1 cellular context compared by ENCODE assay signal in the genomic region with DNA sequence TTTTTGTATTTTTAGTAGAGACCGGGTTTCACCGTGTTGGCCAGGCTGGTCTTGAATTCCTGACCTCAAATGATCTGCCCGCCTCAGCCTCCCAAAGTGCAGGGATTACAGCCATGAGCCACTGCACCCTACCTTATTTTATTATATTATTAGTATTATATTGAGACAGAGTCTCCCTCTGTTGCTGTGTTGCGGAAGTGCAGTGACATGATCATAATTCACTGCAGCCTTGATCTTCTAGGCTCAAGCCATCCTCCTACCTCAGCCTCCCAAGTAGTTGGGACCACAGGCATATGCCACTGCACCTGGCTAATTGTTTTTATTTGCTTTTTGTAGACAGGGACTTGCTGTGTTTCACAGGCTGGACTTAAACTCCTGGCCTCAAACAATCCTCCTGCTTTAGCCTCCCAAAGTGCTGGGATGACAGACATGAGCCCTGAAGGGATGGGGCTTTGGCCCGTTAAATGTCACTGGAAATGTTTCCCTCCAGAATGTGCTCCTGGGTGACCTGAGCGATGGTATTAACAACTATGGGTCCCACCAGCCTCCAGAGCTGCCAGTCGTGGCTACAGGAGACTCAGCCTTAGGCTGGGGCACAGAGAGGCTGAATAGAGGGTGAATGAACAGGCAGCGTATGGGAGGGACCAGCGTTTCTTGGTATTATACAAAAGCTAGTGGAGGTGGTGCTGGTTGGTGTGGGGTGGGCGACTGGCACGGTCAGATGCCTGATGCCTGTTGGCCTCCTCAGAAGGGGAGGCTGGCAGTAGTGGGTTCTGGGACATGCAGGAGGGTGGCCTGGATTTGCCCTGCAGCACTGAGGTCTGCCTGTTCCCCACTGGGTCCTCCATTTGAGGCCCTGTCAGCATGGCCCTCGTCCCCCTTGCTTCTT.
A peak's percentile ranks its signal among the peaks of the same experiment; 100 is the strongest.
TF ChIP-seq lines count a peak whose summit lies in the region.

No MANE protein-coding gene starts in this region.

TF ChIP-seq in K562, 482 proteins besides CTCF, POLR2A, EP300 and RAD21 (continued from another document):
- TF ChIP-seq, protein P1, sequence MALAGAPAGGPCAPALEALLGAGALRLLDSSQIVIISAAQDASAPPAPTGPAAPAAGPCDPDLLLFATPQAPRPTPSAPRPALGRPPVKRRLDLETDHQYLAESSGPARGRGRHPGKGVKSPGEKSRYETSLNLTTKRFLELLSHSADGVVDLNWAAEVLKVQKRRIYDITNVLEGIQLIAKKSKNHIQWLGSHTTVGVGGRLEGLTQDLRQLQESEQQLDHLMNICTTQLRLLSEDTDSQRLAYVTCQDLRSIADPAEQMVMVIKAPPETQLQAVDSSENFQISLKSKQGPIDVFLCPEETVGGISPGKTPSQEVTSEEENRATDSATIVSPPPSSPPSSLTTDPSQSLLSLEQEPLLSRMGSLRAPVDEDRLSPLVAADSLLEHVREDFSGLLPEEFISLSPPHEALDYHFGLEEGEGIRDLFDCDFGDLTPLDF (CRISPR knock-in tag; IDR thresholded peaks at IDR 0.05) = 0 out of 2 replicates have a peak, but pooled peaks have one; percentile 43
- no peak for TF ChIP-seq PML (IDR thresholded peaks at IDR 0.05; ENCODE audit: low read length)
- TF ChIP-seq RBM34 (IDR thresholded peaks at IDR 0.05; ENCODE audit: borderline replicate concordance, insufficient read depth, low read length) = no peak
- TF ChIP-seq, protein P2, sequence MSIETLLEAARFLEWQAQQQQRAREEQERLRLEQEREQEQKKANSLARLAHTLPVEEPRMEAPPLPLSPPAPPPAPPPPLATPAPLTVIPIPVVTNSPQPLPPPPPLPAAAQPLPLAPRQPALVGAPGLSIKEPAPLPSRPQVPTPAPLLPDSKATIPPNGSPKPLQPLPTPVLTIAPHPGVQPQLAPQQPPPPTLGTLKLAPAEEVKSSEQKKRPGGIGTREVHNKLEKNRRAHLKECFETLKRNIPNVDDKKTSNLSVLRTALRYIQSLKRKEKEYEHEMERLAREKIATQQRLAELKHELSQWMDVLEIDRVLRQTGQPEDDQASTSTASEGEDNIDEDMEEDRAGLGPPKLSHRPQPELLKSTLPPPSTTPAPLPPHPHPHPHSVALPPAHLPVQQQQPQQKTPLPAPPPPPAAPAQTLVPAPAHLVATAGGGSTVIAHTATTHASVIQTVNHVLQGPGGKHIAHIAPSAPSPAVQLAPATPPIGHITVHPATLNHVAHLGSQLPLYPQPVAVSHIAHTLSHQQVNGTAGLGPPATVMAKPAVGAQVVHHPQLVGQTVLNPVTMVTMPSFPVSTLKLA (conservative IDR thresholded peaks at IDR 0.05) = no peak
- no peak for TF ChIP-seq GTF2F1 (IDR thresholded peaks at IDR 0.05; ENCODE audit: low read depth, low read length)
- TF ChIP-seq ZNF232 (CRISPR knock-in tag; IDR thresholded peaks at IDR 0.05) = no peak
- TF ChIP-seq NONO (IDR thresholded peaks at IDR 0.05; ENCODE audit: low read depth in 2 of 2, low read length in 1 of 2) = no peak
- no peak for TF ChIP-seq ZC3H11A (IDR thresholded peaks at IDR 0.05; ENCODE audit: low read depth, low read length)
- TF ChIP-seq, protein P3, sequence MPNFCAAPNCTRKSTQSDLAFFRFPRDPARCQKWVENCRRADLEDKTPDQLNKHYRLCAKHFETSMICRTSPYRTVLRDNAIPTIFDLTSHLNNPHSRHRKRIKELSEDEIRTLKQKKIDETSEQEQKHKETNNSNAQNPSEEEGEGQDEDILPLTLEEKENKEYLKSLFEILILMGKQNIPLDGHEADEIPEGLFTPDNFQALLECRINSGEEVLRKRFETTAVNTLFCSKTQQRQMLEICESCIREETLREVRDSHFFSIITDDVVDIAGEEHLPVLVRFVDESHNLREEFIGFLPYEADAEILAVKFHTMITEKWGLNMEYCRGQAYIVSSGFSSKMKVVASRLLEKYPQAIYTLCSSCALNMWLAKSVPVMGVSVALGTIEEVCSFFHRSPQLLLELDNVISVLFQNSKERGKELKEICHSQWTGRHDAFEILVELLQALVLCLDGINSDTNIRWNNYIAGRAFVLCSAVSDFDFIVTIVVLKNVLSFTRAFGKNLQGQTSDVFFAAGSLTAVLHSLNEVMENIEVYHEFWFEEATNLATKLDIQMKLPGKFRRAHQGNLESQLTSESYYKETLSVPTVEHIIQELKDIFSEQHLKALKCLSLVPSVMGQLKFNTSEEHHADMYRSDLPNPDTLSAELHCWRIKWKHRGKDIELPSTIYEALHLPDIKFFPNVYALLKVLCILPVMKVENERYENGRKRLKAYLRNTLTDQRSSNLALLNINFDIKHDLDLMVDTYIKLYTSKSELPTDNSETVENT (CRISPR knock-in tag; IDR thresholded peaks at IDR 0.05) = peak; percentile 79; the same call in 1 of the 2 replicates
- no peak for TF ChIP-seq ZNF212 (CRISPR knock-in tag; IDR thresholded peaks at IDR 0.05)
- no peak for TF ChIP-seq TARDBP (IDR thresholded peaks at IDR 0.05)
- no peak; the same call in 1 of the 2 replicates for TF ChIP-seq PHF8 (IDR thresholded peaks at IDR 0.05; ENCODE audit: borderline replicate concordance, low read length)
- TF ChIP-seq, protein P4, sequence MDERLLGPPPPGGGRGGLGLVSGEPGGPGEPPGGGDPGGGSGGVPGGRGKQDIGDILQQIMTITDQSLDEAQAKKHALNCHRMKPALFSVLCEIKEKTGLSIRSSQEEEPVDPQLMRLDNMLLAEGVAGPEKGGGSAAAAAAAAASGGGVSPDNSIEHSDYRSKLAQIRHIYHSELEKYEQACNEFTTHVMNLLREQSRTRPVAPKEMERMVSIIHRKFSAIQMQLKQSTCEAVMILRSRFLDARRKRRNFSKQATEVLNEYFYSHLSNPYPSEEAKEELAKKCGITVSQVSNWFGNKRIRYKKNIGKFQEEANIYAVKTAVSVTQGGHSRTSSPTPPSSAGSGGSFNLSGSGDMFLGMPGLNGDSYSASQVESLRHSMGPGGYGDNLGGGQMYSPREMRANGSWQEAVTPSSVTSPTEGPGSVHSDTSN (CRISPR knock-in tag; IDR thresholded peaks at IDR 0.05; ENCODE audit: low read depth) = no peak
- TF ChIP-seq, protein P4 (tag; conservative IDR thresholded peaks at IDR 0.05; ENCODE audit: low read depth) = peak; percentile 66
- TF ChIP-seq, protein P5, sequence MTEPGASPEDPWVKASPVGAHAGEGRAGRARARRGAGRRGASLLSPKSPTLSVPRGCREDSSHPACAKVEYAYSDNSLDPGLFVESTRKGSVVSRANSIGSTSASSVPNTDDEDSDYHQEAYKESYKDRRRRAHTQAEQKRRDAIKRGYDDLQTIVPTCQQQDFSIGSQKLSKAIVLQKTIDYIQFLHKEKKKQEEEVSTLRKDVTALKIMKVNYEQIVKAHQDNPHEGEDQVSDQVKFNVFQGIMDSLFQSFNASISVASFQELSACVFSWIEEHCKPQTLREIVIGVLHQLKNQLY (CRISPR knock-in tag; conservative IDR thresholded peaks at IDR 0.05) = peak in 1 of 2 experiments; percentile 27; a peak in 1 of 4 replicates
- peak; percentile 81 for TF ChIP-seq RBM39 (optimal IDR thresholded peaks at IDR 0.05; ENCODE audit: low read depth, low read length)
- no peak for TF ChIP-seq STAT5A (IDR thresholded peaks at IDR 0.05; ENCODE audit: borderline replicate concordance, low read length)
- TF ChIP-seq ZNF253 (CRISPR knock-in tag; conservative IDR thresholded peaks at IDR 0.05) = no peak
- no peak for TF ChIP-seq NR2C2 (CRISPR knock-in tag; IDR thresholded peaks at IDR 0.05)
- no peak for TF ChIP-seq NR2C2 (tag; IDR thresholded peaks at IDR 0.05)
- TF ChIP-seq ZNF764 (CRISPR knock-in tag; IDR thresholded peaks at IDR 0.05; ENCODE audit: low read depth) = no peak
- no peak for TF ChIP-seq NFATC3 (IDR thresholded peaks at IDR 0.05)
- TF ChIP-seq CBFB (CRISPR knock-in tag; IDR thresholded peaks at IDR 0.05) = no peak
- no peak for TF ChIP-seq HMG20B (CRISPR knock-in tag; IDR thresholded peaks at IDR 0.05)
